In genomic region chr19:35885225-35885624, GRCh38 we compare ENCODE assay signal across 1 cellular context.
TF ChIP-seq lines count a peak whose summit lies in the region.

No MANE protein-coding gene starts in this region.

TF ChIP-seq in A549, 52 proteins besides CTCF, POLR2A, EP300 and RAD21:
- TF ChIP-seq PBX3 (IDR thresholded peaks at IDR 0.05) (no peak), BHLHE40 (IDR thresholded peaks at IDR 0.05; ENCODE audit: low read depth, low read length) (no peak), POLR2AphosphoS2 (conservative IDR thresholded peaks at IDR 0.05; ENCODE audit: low read length) (no peak), SREBF2 (IDR thresholded peaks at IDR 0.05) (no peak), FOSL2 (IDR thresholded peaks at IDR 0.05) (no peak), FOSL2 (CRISPR knock-in tag; IDR thresholded peaks at IDR 0.05) (no peak), ZSCAN20 (CRISPR knock-in tag; IDR thresholded peaks at IDR 0.05) (no peak), CEBPB (IDR thresholded peaks at IDR 0.05) (no peak), MAX (IDR thresholded peaks at IDR 0.05) (no peak), REST (IDR thresholded peaks at IDR 0.05) (no peak), ZNF302 (CRISPR knock-in tag; IDR thresholded peaks at IDR 0.05) (no peak), HOXB5 (CRISPR knock-in tag; IDR thresholded peaks at IDR 0.05) (no peak), PHF8 (IDR thresholded peaks at IDR 0.05; ENCODE audit: borderline replicate concordance, low read depth) (no peak)
